8 cellular contexts compared by ENCODE assay signal in the genomic region with DNA sequence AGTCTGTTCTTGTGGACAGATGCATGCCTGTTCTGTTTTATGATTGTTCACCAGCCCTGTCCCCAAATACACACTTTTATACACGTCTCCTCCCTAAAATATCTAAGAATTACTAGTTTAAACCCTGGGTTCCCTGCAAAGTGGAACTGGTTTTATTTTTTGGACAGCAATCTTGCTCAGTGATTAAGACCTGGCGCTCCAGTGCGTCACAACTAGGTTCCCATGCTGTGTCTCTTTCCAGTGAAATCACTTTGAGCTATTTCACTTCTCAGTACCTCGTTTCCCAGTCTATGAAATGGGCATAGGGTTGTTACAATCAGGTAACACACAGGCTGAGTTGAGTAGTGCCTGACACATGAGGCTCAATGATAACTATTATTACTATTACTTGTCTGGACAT. TPM values are rescaled to one million over a fixed set of nuclear protein-coding genes. Genes with fewer than 3 reads are reported as not detected.
DNase-seq lines count a peak whose midpoint lies in the region; ATAC-seq and TF ChIP-seq lines count a peak whose summit lies in the region.

No MANE protein-coding gene starts in this region.

- dilution Hi-C loops in mammary epithelial cell (cut with HindIII; ENCODE audit: low sequenced_read_pairs), result no loop called here

- H3K36me3 ChIP-seq in A673 (ENCODE audit: insufficient read depth, low read length, poor library complexity, severe bottlenecking) (peaks cover 15% of the 10 kb centered on the region), HUES48 (ENCODE audit: control insufficient read depth, insufficient read depth, low read length) (peaks cover 22% of the 10 kb centered on the region), mammary epithelial cell (ENCODE audit: insufficient read depth, low read length) (no peaks in the 10 kb centered on the region), muscle layer of duodenum (ENCODE audit: control insufficient read depth in 1 of 2, insufficient read depth in 2 of 2, low read length in 2 of 2) (peaks cover 0 to 7% of the 10 kb centered on the region in 2 donors)

- no peaks in the 10 kb centered on the region for H3K27me3 ChIP-seq in A673 (replicated peaks; ENCODE audit: insufficient read depth, low read depth, low read length, poor library complexity)
- no peaks in the 10 kb centered on the region for H3K27me3 ChIP-seq in HUES48 (ENCODE audit: control insufficient read depth, insufficient read depth, low read length)
- H3K27me3 ChIP-seq in mammary epithelial cell (ENCODE audit: insufficient read depth, low read length), result no peaks in the 10 kb centered on the region
- no peaks in the 10 kb centered on the region for H3K27me3 ChIP-seq in muscle layer of duodenum (ENCODE audit: low read depth, low read length)

- H3K9me3 ChIP-seq in A673 (ENCODE audit: low read depth, low read length, poor library complexity, severe bottlenecking) (no peaks in the 10 kb centered on the region), HUES48 (ENCODE audit: control insufficient read depth, insufficient read depth, low read length) (no peaks in the 10 kb centered on the region), mammary epithelial cell (replicated peaks; ENCODE audit: insufficient read depth, low read length) (no peaks in the 10 kb centered on the region), muscle layer of duodenum (ENCODE audit: control insufficient read depth in 1 of 2, low read length in 2 of 2) (no peaks in the 10 kb centered on the region)

- intact Hi-C loops in A673 (cut with micrococcal nuclease; ENCODE audit: unreplicated experiment) (no loop called here), mammary epithelial cell (cut with micrococcal nuclease) (no loop called here)

- WGBS in mammary epithelial cell (ENCODE audit: low coverage, missing lambda C conversion rate), result 100% methylated on average over 3 of the region's 4 CpGs

- DNase-seq in A673 (ENCODE audit: low spot score) (no peak), mammary epithelial cell (no peak), NCI-H226 (no peak)
- DNase-seq in central memory CD4-positive, alpha-beta T cell, result no peak
- DNase-seq in stimulated activated CD4-positive, alpha-beta T cell treated with anti-CD3 and anti-CD28 coated beads, Interleukin-15, amount 100 ng/mL, for 24 hours, result no peak

- H3K79me2 ChIP-seq in mammary epithelial cell (ENCODE audit: insufficient read depth, low read length), result peaks cover 54% of the 10 kb centered on the region

- no peak for ATAC-seq in GM21367 (IDR thresholded peaks at IDR 0.05; ENCODE audit: unreplicated experiment)

- H3K4me2 ChIP-seq in mammary epithelial cell (ENCODE audit: insufficient read depth, low read depth, low read length), result peak overlapping the region; percentile 80

- H2AFZ ChIP-seq in mammary epithelial cell (ENCODE audit: low read depth, low read length), result no peak overlapping the region

- in situ Hi-C loops in mammary epithelial cell (cut with MboI; ENCODE audit: low sequenced_read_pairs in 2 of 2), result no loop called here

- CTCF ChIA-PET in A673 (lab: Charles Lee), result no interaction called here
- CTCF ChIA-PET in mammary epithelial cell (lab: Charles Lee; ENCODE audit: low non-redundant PET), result interaction anchor here (0.7 kb wide), 2 partner anchors 11 to 84 kb away, joined by 11 to 14 read pairs; no protein-coding TSS in a partner anchor

- POLR2A ChIA-PET in A673 (lab: Charles Lee; ENCODE audit: low non-redundant PET), result no interaction called here

- TF ChIP-seq CTCF in A673 (conservative IDR thresholded peaks at IDR 0.05; ENCODE audit: low read depth, low read length) (no peak), mammary epithelial cell (conservative IDR thresholded peaks at IDR 0.05 in 1 of 2, IDR thresholded peaks at IDR 0.05 in 1 of 2; ENCODE audit: extremely low read depth in 1 of 2, insufficient read depth in 1 of 2, low read depth in 1 of 2, low read length in 2 of 2) (no peak)

- BruUV-seq in A673 (replicated peaks; lab: Mats Ljungman, UMichigan) (no TSS peak), mammary epithelial cell (replicated peaks; lab: Mats Ljungman, UMichigan) (no TSS peak)

- H3K4me3 ChIP-seq in A673 (ENCODE audit: low read depth, low read length, poor library complexity, severe bottlenecking), result peak overlapping the region; percentile 93
- H3K4me3 ChIP-seq in HUES48 (ENCODE audit: low read depth, low read length), result peak overlapping the region; percentile 82
- H3K4me3 ChIP-seq in mammary epithelial cell (replicated peaks in 1 of 3; ENCODE audit: insufficient read depth in 1 of 3, low read depth in 2 of 3, low read length in 3 of 3), result peak overlapping the region; percentile 72 to 99 (median 97)
- H3K4me3 ChIP-seq in muscle layer of duodenum (ENCODE audit: low read depth in 1 of 2, low read length in 2 of 2), result peak overlapping the region; percentile 78 to 98

- H3K9ac ChIP-seq in HUES48 (ENCODE audit: low read depth, low read length) (no peak overlapping the region), mammary epithelial cell (ENCODE audit: insufficient read depth, low read length) (no peak overlapping the region)

- no peaks in the 10 kb centered on the region for H3K4me1 ChIP-seq in A673 (ENCODE audit: insufficient read depth, low read length, poor library complexity, severe bottlenecking)
- peaks cover 9% of the 10 kb centered on the region for H3K4me1 ChIP-seq in HUES48 (ENCODE audit: control insufficient read depth, insufficient read depth, low read length)
- peaks cover 15% of the 10 kb centered on the region for H3K4me1 ChIP-seq in mammary epithelial cell (ENCODE audit: insufficient read depth, low read length)
- peaks cover 5 to 25% of the 10 kb centered on the region in 2 donors for H3K4me1 ChIP-seq in muscle layer of duodenum (ENCODE audit: control insufficient read depth in 1 of 2, insufficient read depth in 2 of 2, low read length in 2 of 2)

- H3K27ac ChIP-seq in A673 (ENCODE audit: low read depth, low read length, poor library complexity, severe bottlenecking) (peak overlapping the region; percentile 96), HUES48 (ENCODE audit: low read depth, low read length) (no peak overlapping the region), mammary epithelial cell (ENCODE audit: insufficient read depth, low read depth, low read length) (peak overlapping the region; percentile 85), muscle layer of duodenum (ENCODE audit: low read length) (no peak overlapping the region)

- H4K20me1 ChIP-seq in mammary epithelial cell (ENCODE audit: insufficient read depth, low read length), result no peaks in the 10 kb centered on the region

RNA-seq across cellular contexts. Expression of a gene that starts 1.1 kb away (rescaled TPM):
- total RNA-seq in A673 (2021) (50.2 and 51.0 TPM in 2 replicates), mammary epithelial cell (10 to 100 TPM; 40.1 to 45.8 TPM)
- 17.7 TPM for polyA plus RNA-seq in mammary epithelial cell
- polyA minus RNA-seq in mammary epithelial cell, result 8.6 TPM

RNA-seq across cellular contexts. Expression of a gene that starts 30.5 kb away (rescaled TPM):
- total RNA-seq in A673 (2021), result not detected in 2 replicates
- under 1 TPM in 1 of 2 donors, not detected in 1; 0.33 TPM for total RNA-seq in mammary epithelial cell
- not detected for polyA plus RNA-seq in mammary epithelial cell
- not detected for polyA minus RNA-seq in mammary epithelial cell

Comparison
In these comparisons a context has a peak if more than half of its experiments do, and no peak if none do; other contexts are left out.
1. H3K27ac ChIP-seq: peak in A673 (single experiment) and mammary epithelial cell (single experiment); none in HUES48 (single experiment) and muscle layer of duodenum (single experiment).
2. Peak in every context shown above with its lines, with median percentiles within 50 percentile points of each other: H3K4me3 ChIP-seq.